1 cellular context compared by ENCODE assay signal in the genomic region with DNA sequence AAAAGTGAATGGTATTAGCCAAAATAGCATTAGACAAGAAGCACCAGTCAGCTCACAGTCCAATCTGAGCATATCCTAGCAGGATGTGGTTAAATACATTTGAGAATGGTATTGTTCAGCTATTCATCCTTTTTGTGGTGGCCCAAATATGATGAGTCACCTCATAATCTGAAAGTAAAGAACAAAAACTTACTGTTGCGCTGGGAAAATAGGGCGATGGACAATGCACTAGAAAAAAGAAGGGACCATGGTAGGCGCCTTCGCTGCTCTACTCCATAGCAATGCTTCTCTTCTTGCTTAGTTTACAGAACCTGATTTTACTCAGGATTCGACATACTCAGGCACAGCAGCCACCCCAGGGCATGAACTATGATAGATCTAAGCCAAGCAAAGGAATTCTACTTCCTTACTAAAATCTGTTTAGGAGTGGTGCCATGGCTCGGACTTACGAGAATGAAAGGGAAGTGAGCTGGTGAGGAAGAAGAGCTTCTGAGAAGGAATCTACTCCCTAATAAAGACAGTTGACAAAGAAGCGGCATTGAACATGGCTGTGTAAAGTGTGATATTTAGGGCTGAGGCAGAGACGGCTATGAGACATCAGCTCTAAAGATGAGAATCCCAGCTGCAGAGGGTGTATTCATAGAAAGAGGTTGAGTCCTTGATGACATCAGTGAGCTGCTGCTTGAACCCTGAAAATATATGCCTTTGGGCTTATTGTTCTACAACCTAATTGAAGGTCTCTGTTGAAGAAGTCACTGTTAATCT.
TF ChIP-seq lines count a peak whose summit lies in the region.

No MANE protein-coding gene starts in this region.

TF ChIP-seq in endothelial cell of umbilical vein, 7 proteins besides CTCF, POLR2A, EP300 and RAD21:
- peak; percentile 90 for TF ChIP-seq FOS (IDR thresholded peaks at IDR 0.05; ENCODE audit: borderline replicate concordance, insufficient read depth, low read length)
- TF ChIP-seq POLR2AphosphoS5 (IDR thresholded peaks at IDR 0.05; ENCODE audit: insufficient read depth, low read depth, low read length), result no peak
- TF ChIP-seq GATA2 (IDR thresholded peaks at IDR 0.05; ENCODE audit: insufficient read depth, insufficient read length, low read depth, low read length), result no peak
- TF ChIP-seq JUN (IDR thresholded peaks at IDR 0.05; ENCODE audit: borderline replicate concordance, insufficient read depth, insufficient read length, low read depth), result peak; percentile 68
- TF ChIP-seq EZH2 (IDR thresholded peaks at IDR 0.05; ENCODE audit: borderline replicate concordance, low read depth, low read length, severe bottlenecking), result no peak
- TF ChIP-seq MYC (IDR thresholded peaks at IDR 0.05; ENCODE audit: low read depth, low read length), result no peak
- TF ChIP-seq, protein P1, sequence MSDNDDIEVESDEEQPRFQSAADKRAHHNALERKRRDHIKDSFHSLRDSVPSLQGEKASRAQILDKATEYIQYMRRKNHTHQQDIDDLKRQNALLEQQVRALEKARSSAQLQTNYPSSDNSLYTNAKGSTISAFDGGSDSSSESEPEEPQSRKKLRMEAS (IDR thresholded peaks at IDR 0.05; ENCODE audit: insufficient read depth, insufficient read length), result no peak
